ENCODE assay signal across 18 cellular contexts in the genomic region with DNA sequence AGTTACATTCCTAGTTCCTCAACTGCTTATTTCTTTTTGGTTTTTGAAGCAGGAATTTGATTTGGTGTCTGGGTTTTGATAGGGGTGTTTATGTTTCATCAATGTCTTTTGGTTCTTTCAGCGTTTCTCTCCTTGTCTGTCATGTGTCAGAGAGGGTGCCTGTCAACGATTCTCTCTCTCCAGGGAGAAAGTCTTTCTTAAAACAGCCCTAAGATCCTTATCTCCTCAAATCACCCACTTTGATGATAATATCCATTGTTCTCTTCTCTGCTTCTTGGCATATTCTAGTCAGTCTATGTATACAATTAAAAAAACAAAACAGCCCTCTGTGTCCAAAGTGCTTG.
DNase-seq lines count a peak whose midpoint lies in the region; ATAC-seq and TF ChIP-seq lines count a peak whose summit lies in the region.
"Had no signal": no experiment of that assay in that cellular context is flagged by ENCODE, and none has a peak within 500 bp of the region (broad histone marks: within the 10 kb centered on the region; RNA-seq: fewer than 3 reads in every experiment).

No MANE protein-coding gene starts in this region.

- peaks cover 40% of the 10 kb centered on the region for H3K79me2 ChIP-seq in osteoblast (ENCODE audit: insufficient read depth, low read length)

- DNase-seq in AG04450 (ENCODE audit: low read depth, low spot score) (no peak), HEK293T (ENCODE audit: extremely low spot score) (no peak), coronary artery (ENCODE audit: low spot score) (no peak), osteoblast (ENCODE audit: insufficient read length, low spot score, missing footprints) (no peak), substantia nigra (lab: John Stamatoyannopoulos, UW) (no peak), NCI-H345 (lab: John Stamatoyannopoulos, UW) (no peak), caudate nucleus (lab: John Stamatoyannopoulos, UW) (no peak), psoas muscle (no peak)
- DNase-seq: activated CD4-positive, alpha-beta T cell treated with anti-CD3 and anti-CD28 coated beads, Interleukin-2, amount 50 U/mL, for 4 hours; activated naive CD8-positive, alpha-beta T cell treated with anti-CD3 and anti-CD28 coated beads for 36 hours; activated T-cell treated with anti-CD3 and anti-CD28 coated beads, Interleukin-2, amount 50 U/mL, for 48 hours; central memory CD4-positive, alpha-beta T cell; gastrocnemius medialis; immature natural killer cell; spleen; stimulated activated naive CD4-positive, alpha-beta T cell had no signal

- H3K36me3 ChIP-seq in osteoblast (ENCODE audit: insufficient read depth, low read length) = no peaks in the 10 kb centered on the region
- H3K36me3 ChIP-seq in psoas muscle (ENCODE audit: insufficient read depth in 1 of 2, low read depth in 1 of 2) = no peaks in the 10 kb centered on the region
- H3K36me3 ChIP-seq: gastrocnemius medialis, spleen had no signal

- H3K27me3 ChIP-seq in AG04450 (ENCODE audit: control insufficient read depth, insufficient read depth, low read length) = no peaks in the 10 kb centered on the region
- H3K27me3 ChIP-seq in osteoblast (ENCODE audit: insufficient read depth, low read length) = no peaks in the 10 kb centered on the region
- no peaks in the 10 kb centered on the region for H3K27me3 ChIP-seq in psoas muscle (ENCODE audit: insufficient read depth in 3 of 3, low read length in 2 of 3)
- H3K27me3 ChIP-seq: gastrocnemius medialis, spleen had no signal

- H3K27ac ChIP-seq in AG04450 (ENCODE audit: low read depth, low read length) (peak overlapping the region; percentile 11), coronary artery (peak overlapping the region; percentile 66 to 74), osteoblast (ENCODE audit: low read depth, low read length) (peak overlapping the region; percentile 66), substantia nigra (ENCODE audit: low read depth, low read length, poor library complexity, severe bottlenecking) (no peak overlapping the region), caudate nucleus (ENCODE audit: low read depth, low read length) (no peak overlapping the region), psoas muscle (no peak overlapping the region)

- TF ChIP-seq CTCF in AG04450 (IDR thresholded peaks at IDR 0.05; ENCODE audit: low read depth, low read length) = no peak
- no peak for TF ChIP-seq CTCF in coronary artery (IDR thresholded peaks at IDR 0.05)
- no peak for TF ChIP-seq CTCF in osteoblast (IDR thresholded peaks at IDR 0.05; ENCODE audit: extremely low read depth, low read depth, low read length)
- TF ChIP-seq CTCF in psoas muscle (IDR thresholded peaks at IDR 0.05) = no peak

- H4K20me1 ChIP-seq in osteoblast (ENCODE audit: insufficient read depth, low read length) = peaks cover 39% of the 10 kb centered on the region

- no peak overlapping the region for H2AFZ ChIP-seq in osteoblast (ENCODE audit: low read length)

- peak overlapping the region; percentile 11 for H3K4me2 ChIP-seq in osteoblast (ENCODE audit: insufficient read depth, low read length)

- 49 to 63% (median 60%) methylated on average over 2 of the region's 2 CpGs for WGBS in psoas muscle, 3 donors

- H3K9me3 ChIP-seq in AG04450 (ENCODE audit: control insufficient read depth, insufficient read depth, low read length) (no peaks in the 10 kb centered on the region), osteoblast (ENCODE audit: low read depth, low read length) (no peaks in the 10 kb centered on the region), psoas muscle (no peaks in the 10 kb centered on the region)
- H3K9me3 ChIP-seq: gastrocnemius medialis, spleen had no signal

- H3K4me1 ChIP-seq in osteoblast (ENCODE audit: insufficient read depth, low read length) = peaks cover 33% of the 10 kb centered on the region
- peaks cover 42% of the 10 kb centered on the region for H3K4me1 ChIP-seq in psoas muscle

- no peak for ATAC-seq in psoas muscle
- ATAC-seq: HCT116, K562 had no signal

- CTCF ChIA-PET in AG04450 (lab: Charles Lee) = no interaction called here
- CTCF ChIA-PET in HEK293T (lab: Yijun Ruan, JAX) = interaction anchor here (0.6 to 1.1 kb wide), 2 partner anchors 19 to 49 kb away, joined by 4 to 8 read pairs; no protein-coding TSS in a partner anchor

- POLR2A ChIA-PET in AG04450 (lab: Yijun Ruan, JAX) (no interaction called here), HEK293T (lab: Yijun Ruan, JAX) (no interaction called here)

- H3K4me3 ChIP-seq in AG04450 (ENCODE audit: low read depth, low read length) (no peak overlapping the region), coronary artery (no peak overlapping the region), osteoblast (ENCODE audit: insufficient read depth, low read length) (no peak overlapping the region), psoas muscle (no peak overlapping the region)
- H3K4me3 ChIP-seq: K562, spleen had no signal

- intact Hi-C loops in psoas muscle (cut with DNase I) = loop anchor here in 1 of 2 donors (5.0 kb wide), 1 partner anchor 75 kb away; the partner anchor contains the start of gene TCF7L2

TF ChIP-seq in HEK293T, 16 proteins besides CTCF, POLR2A, EP300 and RAD21:
- TF ChIP-seq PKNOX1 (IDR thresholded peaks at IDR 0.05) = peak; percentile 58; the same call in 1 of the 2 replicates
- TF ChIP-seq HDGF (IDR thresholded peaks at IDR 0.05; ENCODE audit: borderline replicate concordance) = no peak

Comparison
In these comparisons a context has a peak if more than half of its experiments do, and no peak if none do; other contexts are left out.
1. H3K27ac ChIP-seq: peak in AG04450 (single experiment), coronary artery (2 of 2) and osteoblast (single experiment); none in substantia nigra (single experiment), caudate nucleus (single experiment) and psoas muscle (single experiment).